Comparison of ENCODE assay signal across 27 cellular contexts in the genomic region with DNA sequence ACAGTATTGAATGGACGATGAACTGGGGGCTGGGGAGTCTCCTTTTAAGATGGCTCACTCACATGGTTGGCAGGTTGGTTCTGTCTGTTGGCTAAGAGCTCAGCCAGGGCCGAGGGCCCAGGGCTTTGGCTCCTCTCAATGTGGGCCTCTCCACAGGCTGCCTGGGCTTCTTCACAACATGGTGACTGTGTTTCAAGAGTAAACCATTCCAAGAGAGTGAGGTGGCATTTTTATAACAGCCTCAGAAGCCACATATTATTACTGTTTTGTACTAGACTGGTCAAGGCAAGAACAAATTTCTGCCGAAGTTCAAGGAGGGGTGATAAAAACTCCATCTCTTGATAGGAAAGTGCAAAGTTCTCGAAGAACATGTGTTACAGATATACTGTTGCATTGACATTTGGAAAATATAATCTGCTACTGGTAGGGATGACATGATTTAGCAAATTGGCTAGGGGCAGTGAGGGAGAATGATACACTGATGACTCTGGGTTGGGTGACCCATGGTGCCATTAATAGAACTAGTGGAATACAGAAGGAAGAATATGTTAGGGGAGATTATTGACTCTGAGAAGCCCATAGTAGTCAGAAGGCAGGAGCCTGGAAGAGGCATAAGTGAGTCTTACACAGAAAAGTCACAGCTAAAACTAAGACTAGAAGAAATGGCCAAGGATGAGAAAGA. TPM values are rescaled to one million over a fixed set of nuclear protein-coding genes. Genes with fewer than 3 reads are reported as not detected.
A peak's percentile ranks its signal among the peaks of the same experiment; 100 is the strongest.
DNase-seq lines count a peak whose midpoint lies in the region; ATAC-seq and TF ChIP-seq lines count a peak whose summit lies in the region.
"Had no signal": no experiment of that assay in that cellular context is flagged by ENCODE, and none has a peak within 500 bp of the region (broad histone marks: within the 10 kb centered on the region; RNA-seq: fewer than 3 reads in every experiment).

No MANE protein-coding gene starts in this region.

- TF ChIP-seq POLR2A in lower leg skin (IDR thresholded peaks at IDR 0.05), result no peak

- no peaks in the 10 kb centered on the region for H3K9me3 Mint-ChIP-seq in progenitor cell of endocrine pancreas (ENCODE audit: low read depth)
- H3K9me3 Mint-ChIP-seq: activated T-cell treated with anti-CD3 and anti-CD28 coated beads, Interleukin-2, amount 50 U/mL, for 4 hours; CD8-positive, alpha-beta T cell; mesothelial cell of epicardium; neural progenitor cell; stimulated activated naive B cell treated with anti-CD40 and anti-IgM and Interleukin-4, amounts not matched to agents 10 μg/mL and 1 μg/mL and 100 μg/mL, for 72 hours had no signal

- H3K27ac Mint-ChIP-seq in T-helper 17 cell (peak overlapping the region; percentile 34), progenitor cell of endocrine pancreas (peak overlapping the region; percentile 62)
- H3K27ac Mint-ChIP-seq: CD8-positive, alpha-beta T cell; mesothelial cell of epicardium; neural progenitor cell; stimulated activated naive B cell treated with anti-CD40 and anti-IgM and Interleukin-4, amounts not matched to agents 10 μg/mL and 1 μg/mL and 100 μg/mL, for 72 hours had no signal

- no peaks in the 10 kb centered on the region for H3K27me3 Mint-ChIP-seq in T-helper 17 cell
- no peaks in the 10 kb centered on the region for H3K27me3 Mint-ChIP-seq in progenitor cell of endocrine pancreas
- H3K27me3 Mint-ChIP-seq: stimulated activated naive B cell treated with anti-CD40 and anti-IgM and Interleukin-4, amounts not matched to agents 10 μg/mL and 1 μg/mL and 100 μg/mL, for 72 hours had no signal

- H3K36me3 Mint-ChIP-seq in T-helper 17 cell (ENCODE audit: low read depth), result peaks cover 4% of the 10 kb centered on the region
- H3K36me3 Mint-ChIP-seq in progenitor cell of endocrine pancreas (ENCODE audit: insufficient read depth), result peaks cover 6% of the 10 kb centered on the region

- peaks cover 17% of the 10 kb centered on the region for H3K4me1 Mint-ChIP-seq in T-helper 17 cell
- peaks cover 20% of the 10 kb centered on the region for H3K4me1 Mint-ChIP-seq in progenitor cell of endocrine pancreas (ENCODE audit: low read depth)

- no peaks in the 10 kb centered on the region for H3K9me3 ChIP-seq in T-helper 17 cell (ENCODE audit: control insufficient read depth, low read length, poor library complexity, severe bottlenecking)
- H3K9me3 ChIP-seq: thyroid gland had no signal

- TF ChIP-seq CTCF in fibroblast of mammary gland (conservative IDR thresholded peaks at IDR 0.05; ENCODE audit: control insufficient read depth, insufficient read depth, low read depth, low read length) (no peak), progenitor cell of endocrine pancreas (IDR thresholded peaks at IDR 0.05; ENCODE audit: unreplicated experiment) (no peak), lower leg skin (IDR thresholded peaks at IDR 0.05) (no peak)

- DNase-seq in ELR (ENCODE audit: low read depth), result peak; percentile 48
- no peak for DNase-seq in T-helper 17 cell
- DNase-seq in fibroblast of mammary gland (ENCODE audit: low read depth), result peak; percentile 64
- DNase-seq in progenitor cell of endocrine pancreas (ENCODE audit: low spot score, unreplicated experiment), result no peak
- DNase-seq in GM19238 (ENCODE audit: insufficient read length, low spot score), result no peak
- DNase-seq in lower leg skin (ENCODE audit: low spot score in 2 of 2), result no peak
- DNase-seq in stimulated activated CD4-positive, alpha-beta T cell treated with anti-CD3 and anti-CD28 coated beads, Interleukin-4, amount 100 ng/mL, for 4 hours, result no peak
- DNase-seq in NCI-H1417 treated with DMSO at 0.1 percent for 48 hours (lab: John Stamatoyannopoulos, UW), result no peak
- DNase-seq: activated CD4-positive, alpha-beta T cell treated with anti-CD3 and anti-CD28 coated beads for 1 hour; activated CD8-positive, alpha-beta memory T cell treated with anti-CD3 and anti-CD28 coated beads for 24 hours; activated naive CD4-positive, alpha-beta T cell; activated T-cell treated with anti-CD3 and anti-CD28 coated beads, Interleukin-2, amount 50 U/mL, for 4 hours; amniotic stem cell; CD8-positive, alpha-beta T cell; central memory CD4-positive, alpha-beta T cell; NCI-H1417; NCI-H510A treated with DMSO at 0.1 percent for 48 hours; NK-92 treated with Interleukin-12 subunit alpha and Interleukin-12 subunit beta, amount 100 ng/mL, for 24 hours; SIG-M5; stimulated activated naive B cell treated with anti-CD40 and anti-IgM and Interleukin-4, amounts not matched to agents 10 μg/mL and 1 μg/mL and 100 μg/mL, for 72 hours; thyroid gland had no signal

- H3K4me3 Mint-ChIP-seq in T-helper 17 cell (no peak overlapping the region), progenitor cell of endocrine pancreas (ENCODE audit: low read depth) (no peak overlapping the region)
- H3K4me3 Mint-ChIP-seq: activated T-cell treated with anti-CD3 and anti-CD28 coated beads, Interleukin-2, amount 50 U/mL, for 4 hours; CD8-positive, alpha-beta T cell; mesothelial cell of epicardium; neural progenitor cell; stimulated activated naive B cell treated with anti-CD40 and anti-IgM and Interleukin-4, amounts not matched to agents 10 μg/mL and 1 μg/mL and 100 μg/mL, for 72 hours had no signal

- H3K4me3 ChIP-seq in fibroblast of mammary gland (ENCODE audit: control insufficient read depth, low read depth, low read length), result no peak overlapping the region
- no peak overlapping the region for H3K4me3 ChIP-seq in lower leg skin (ENCODE audit: low read depth, poor library complexity, severe bottlenecking)
- H3K4me3 ChIP-seq: neural progenitor cell, thyroid gland had no signal

- intact Hi-C loops in lower leg skin (cut with DNase I; ENCODE audit: low total_unique reads), result no loop called here

- WGBS in lower leg skin, 2 donors, result 80 to 88% methylated on average over 4 of the region's 4 CpGs

- ATAC-seq in T-helper 17 cell, result no peak
- ATAC-seq: activated T-cell treated with anti-CD3 and anti-CD28 coated beads, Interleukin-2, amount 50 U/mL, for 4 hours; CD8-positive, alpha-beta T cell; Panc1; stimulated activated naive B cell treated with anti-CD40 and anti-IgM and Interleukin-4, amounts not matched to agents 10 μg/mL and 1 μg/mL and 100 μg/mL, for 72 hours had no signal

RNA-seq across cellular contexts. Expression of a gene that starts 20.2 kb away (rescaled TPM):
- total RNA-seq in T-helper 17 cell, result 1,000 to 10,000 TPM; 2,731 to 2,885 TPM
- 1,699 and 1,778 TPM in 2 replicates for total RNA-seq in progenitor cell of endocrine pancreas
- total RNA-seq in lower leg skin, result 1,000 to 10,000 TPM; 3,126 to 5,795 (median 3,707) TPM

RNA-seq across cellular contexts. Expression of a gene that starts 23.2 kb away (rescaled TPM):
- not detected for total RNA-seq in T-helper 17 cell
- not detected in 2 replicates for total RNA-seq in progenitor cell of endocrine pancreas
- not detected for total RNA-seq in lower leg skin
- total RNA-seq: activated T-cell treated with anti-CD3 and anti-CD28 coated beads, Interleukin-2, amount 50 U/mL, for 4 hours; CD8-positive, alpha-beta T cell; epithelial cell of proximal tubule; glomerular endothelial cell; mesothelial cell of epicardium; posterior vena cava; thyroid gland had no signal

RNA-seq across cellular contexts. Expression of a gene that starts 34.8 kb away (rescaled TPM):
- total RNA-seq in T-helper 17 cell (under 1 TPM; 0.52 to 0.62 TPM), progenitor cell of endocrine pancreas (not detected in 2 replicates), lower leg skin (10 to 100 TPM; 13.4 to 16.3 (median 15.0) TPM)
- total RNA-seq: glomerular endothelial cell, mesothelial cell of epicardium, posterior vena cava, thyroid gland had no signal

RNA-seq across cellular contexts. Expression of a gene that starts 52.8 kb away (rescaled TPM):
- total RNA-seq in T-helper 17 cell, result not detected
- total RNA-seq in progenitor cell of endocrine pancreas, result 0.22 and 0.27 TPM in 2 replicates
- 10 to 100 TPM in 2 of 4 donors, 1 to 10 TPM in 2; 4.5 to 18.8 (median 10.0) TPM for total RNA-seq in lower leg skin
- total RNA-seq: activated T-cell treated with anti-CD3 and anti-CD28 coated beads, Interleukin-2, amount 50 U/mL, for 4 hours; CD8-positive, alpha-beta T cell; mesothelial cell of epicardium had no signal

Comparison
In these comparisons a context has a peak if more than half of its experiments do, and no peak if none do; other contexts are left out.
1. DNase-seq: peak in ELR (single experiment) and fibroblast of mammary gland (single experiment); none in T-helper 17 cell (0 of 3), progenitor cell of endocrine pancreas (single experiment), GM19238 (single experiment), lower leg skin (0 of 2), stimulated activated CD4-positive, alpha-beta T cell treated with anti-CD3 and anti-CD28 coated beads, Interleukin-4, amount 100 ng/mL, for 4 hours (0 of 2) and NCI-H1417 treated with DMSO at 0.1 percent for 48 hours (single experiment).